12 cellular contexts compared by ENCODE assay signal in the genomic region with DNA sequence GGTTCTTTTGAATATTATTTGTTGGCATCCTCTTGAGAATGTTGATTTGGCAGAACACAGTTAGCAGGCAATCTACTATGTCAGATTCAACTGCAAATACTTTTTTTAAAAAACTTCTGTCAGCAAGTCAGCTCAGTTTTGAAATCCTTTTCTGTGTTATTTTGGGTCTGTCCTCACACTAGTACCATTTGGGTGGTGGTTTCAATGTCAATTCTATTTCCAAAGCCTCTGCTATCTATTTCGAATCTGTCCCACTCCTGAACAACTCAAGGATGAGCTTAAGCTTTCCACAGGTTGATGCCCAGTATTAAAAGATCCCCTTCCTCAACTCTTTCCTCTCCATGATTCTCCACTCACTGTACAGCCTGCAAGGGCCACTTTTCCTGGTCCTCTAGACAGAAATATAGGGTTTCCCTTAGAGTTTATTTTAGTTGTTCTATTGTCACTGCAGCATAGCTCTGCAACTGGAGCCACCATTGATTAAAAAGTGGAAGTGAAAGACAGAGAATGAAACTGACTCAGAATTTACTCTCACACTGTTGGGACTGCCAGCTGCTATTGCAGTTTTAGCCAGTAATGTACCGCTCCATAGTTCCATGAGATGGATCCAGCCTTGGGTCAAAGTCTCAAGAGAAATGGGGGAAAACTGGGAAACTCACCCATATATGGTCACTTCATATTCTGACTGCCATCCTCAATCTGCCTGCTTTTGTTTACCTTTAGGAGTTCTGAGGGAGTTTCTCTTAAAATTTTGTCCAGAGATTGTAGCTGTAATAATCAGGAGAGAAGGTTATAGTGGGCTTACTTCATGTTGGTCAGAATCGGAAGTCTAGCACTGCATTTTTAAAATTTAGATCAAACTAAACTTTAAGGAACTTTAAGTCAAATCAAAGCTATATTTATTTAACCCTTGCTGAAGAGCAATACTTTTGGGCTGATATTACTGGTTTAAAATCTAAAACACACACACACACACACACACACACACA. TPM values are rescaled to one million over a fixed set of nuclear protein-coding genes. Genes with fewer than 3 reads are reported as not detected.
DNase-seq lines count a peak whose midpoint lies in the region; ATAC-seq and TF ChIP-seq lines count a peak whose summit lies in the region.
"Had no signal": no experiment of that assay in that cellular context is flagged by ENCODE, and none has a peak within 500 bp of the region (broad histone marks: within the 10 kb centered on the region; RNA-seq: fewer than 3 reads in every experiment).

No MANE protein-coding gene starts in this region.

- no peak overlapping the region for H2BK120ac ChIP-seq in mesendoderm (ENCODE audit: low read depth, low read length)

- no peak overlapping the region for H2BK15ac ChIP-seq in mesendoderm (replicated peaks; ENCODE audit: low read depth)

- no peak overlapping the region for H3K23ac ChIP-seq in mesendoderm (ENCODE audit: low read length)

- H2BK5ac ChIP-seq in mesendoderm (ENCODE audit: low read length): no peak overlapping the region

- no peaks in the 10 kb centered on the region for H3K36me3 ChIP-seq in GM06990 (ENCODE audit: control insufficient read depth, insufficient read depth, low read length)
- H3K36me3 ChIP-seq in mesendoderm (ENCODE audit: control insufficient read depth, insufficient read depth, low read length): no peaks in the 10 kb centered on the region

- no peak overlapping the region for H4K8ac ChIP-seq in mesendoderm (ENCODE audit: low read depth, low read length)

- no peaks in the 10 kb centered on the region for H3K79me1 ChIP-seq in mesendoderm (ENCODE audit: low read length)

- TF ChIP-seq CTCF in GM06990 (IDR thresholded peaks at IDR 0.05; ENCODE audit: insufficient read depth, low read length, poor library complexity, severe bottlenecking): no peak
- no peak for TF ChIP-seq CTCF in omental fat pad (IDR thresholded peaks at IDR 0.05)

- H3K27ac ChIP-seq in mesendoderm (ENCODE audit: low read depth, low read length): no peak overlapping the region
- H3K27ac ChIP-seq: heart right ventricle had no signal

- no peaks in the 10 kb centered on the region for H3K79me2 ChIP-seq in mesendoderm (ENCODE audit: control insufficient read depth, insufficient read depth, low read length)

- H3K9ac ChIP-seq in mesendoderm (ENCODE audit: low read length): no peak overlapping the region

- ATAC-seq in HG02763 (IDR thresholded peaks at IDR 0.05; ENCODE audit: unreplicated experiment): peak; percentile 100
- ATAC-seq in HG03521 (IDR thresholded peaks at IDR 0.05; ENCODE audit: unreplicated experiment): peak; percentile 100
- no peak for ATAC-seq in omental fat pad (ENCODE audit: low FRiP score)
- ATAC-seq: heart right ventricle had no signal

- H3K4ac ChIP-seq in mesendoderm (ENCODE audit: low read depth, low read length): no peak overlapping the region

- no peak overlapping the region for H4K5ac ChIP-seq in mesendoderm (ENCODE audit: low read length)

- H3K27me3 ChIP-seq in GM06990 (replicated peaks; ENCODE audit: control insufficient read depth, insufficient read depth, low read length): no peaks in the 10 kb centered on the region
- H3K27me3 ChIP-seq in mesendoderm (ENCODE audit: insufficient read depth, low read length, poor library complexity): no peaks in the 10 kb centered on the region
- H3K27me3 ChIP-seq: heart right ventricle had no signal

- H3K4me3 ChIP-seq in GM06990 (replicated peaks; ENCODE audit: low read depth, low read length): no peak overlapping the region
- H3K4me3 ChIP-seq in mesendoderm (ENCODE audit: low read length): no peak overlapping the region
- H3K4me3 ChIP-seq: heart right ventricle had no signal

- no CpG with 5 or more reads among the region's 3 CpGs for WGBS in mesendoderm (ENCODE audit: extremely low coverage, insufficient coverage, low lambda C conversion rate)

- DNase-seq in GM06990 (ENCODE audit: extremely low read depth, insufficient read length) (peak; percentile 37), GM19240 (ENCODE audit: insufficient read length, low spot score) (peak; percentile 2), mesendoderm (no peak), DMS153 (lab: John Stamatoyannopoulos, UW) (no peak), omental fat pad (ENCODE audit: low spot score) (no peak), NCI-H748 (lab: John Stamatoyannopoulos, UW; ENCODE audit: unreplicated experiment) (no peak)
- DNase-seq: activated T-cell treated with anti-CD3 and anti-CD28 coated beads, Interleukin-2, amount 50 U/mL, for 24 hours; heart right ventricle; NCI-H69; small intestine had no signal

- no peak overlapping the region for H3K56ac ChIP-seq in mesendoderm (ENCODE audit: low read length)

- H3K4me2 ChIP-seq in mesendoderm (ENCODE audit: low read length): no peak overlapping the region

- no peak overlapping the region for H2AK5ac ChIP-seq in mesendoderm (ENCODE audit: low read length)

- H3K18ac ChIP-seq in mesendoderm (ENCODE audit: low read length): no peak overlapping the region

- H3K4me1 ChIP-seq in mesendoderm (ENCODE audit: control insufficient read depth, low read depth, low read length): no peaks in the 10 kb centered on the region
- H3K4me1 ChIP-seq: heart right ventricle had no signal

RNA-seq across cellular contexts. Expression of a gene that starts 14.6 kb away (rescaled TPM):
- 7.2 TPM for polyA plus RNA-seq in mesendoderm (2013, experiment 1 of 2)
- polyA plus RNA-seq in mesendoderm (2013, experiment 2 of 2): 8.1 TPM
- total RNA-seq in omental fat pad: 10 to 100 TPM in 2 of 4 donors, 1 to 10 TPM in 2; 5.3 to 13.2 (median 9.2) TPM

Comparison
In these comparisons a context has a peak if more than half of its experiments do, and no peak if none do; other contexts are left out.
1. DNase-seq: peak in GM06990 (single experiment) and GM19240 (single experiment); none in mesendoderm (single experiment), DMS153 (single experiment), omental fat pad (single experiment) and NCI-H748 (single experiment).